Comparison of ENCODE assay signal across 29 cellular contexts in the genomic region with DNA sequence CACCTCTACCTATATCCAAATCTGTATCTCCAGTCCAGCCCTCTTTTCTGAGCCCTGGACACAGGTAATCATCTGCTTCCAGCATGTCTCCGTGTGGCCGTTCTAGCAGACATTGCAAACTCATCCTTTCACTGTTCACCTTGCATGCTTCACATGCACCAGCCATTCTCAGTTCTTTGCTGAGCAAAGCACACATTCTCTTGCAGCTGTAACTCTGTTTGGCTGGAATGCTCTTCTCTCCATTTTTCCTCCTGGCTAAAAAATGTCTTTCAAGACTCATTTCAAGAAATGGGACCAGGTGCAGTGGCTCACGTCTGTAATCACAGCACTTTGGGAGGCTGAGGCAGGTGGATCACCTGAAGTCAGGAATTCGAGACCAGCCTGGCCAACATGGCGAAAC.
"Had no signal": no experiment of that assay in that cellular context is flagged by ENCODE, and none has a peak within 500 bp of the region (broad histone marks: within the 10 kb centered on the region; RNA-seq: fewer than 3 reads in every experiment).

No MANE protein-coding gene starts in this region.

- H3K4me3 Mint-ChIP-seq: naive thymus-derived CD8-positive, alpha-beta T cell; natural killer cell treated with Interleukin-12 subunit alpha and Interleukin-12 subunit beta and Interleukin-15 and Interleukin-18, amount 100 ng/mL, for 72 hours; nephron progenitor cell; neural crest cell; stimulated activated effector memory CD8-positive, alpha-beta T cell treated with anti-CD3 and anti-CD28 coated beads, Interleukin-12 subunit alpha, Interleukin-12 subunit beta, amount 100 ng/mL, for 72 hours; stimulated activated naive B cell treated with anti-CD40 and anti-IgM and Interleukin-4, amounts not matched to agents 10 μg/mL and 1 μg/mL and 100 μg/mL, for 72 hours; stimulated activated naive CD8-positive, alpha-beta T cell treated with anti-CD3 and anti-CD28 coated beads, Interleukin-15, Interleukin-2, amounts not matched to agents 100 ng/mL and 50 ng/mL, for 24 hours; type B pancreatic cell had no signal

- DNase-seq: naive thymus-derived CD8-positive, alpha-beta T cell; nephron progenitor cell; nucleus accumbens; pancreas; posterior cingulate gyrus; psoas muscle; right cardiac atrium; right lobe of liver; sigmoid colon; small intestine; stimulated activated CD4-positive, alpha-beta T cell treated with anti-CD3 and anti-CD28 coated beads, Interleukin-15, amount 100 ng/mL, for 24 hours; stimulated activated CD4-positive, alpha-beta T cell treated with anti-CD3 and anti-CD28 coated beads, Interleukin-2, amount 100 ng/mL, for 24 hours; stimulated activated CD4-positive, alpha-beta T cell treated with anti-CD3 and anti-CD28 coated beads, Interleukin-2, amount 100 ng/mL, for 48 hours; stimulated activated CD4-positive, alpha-beta T cell treated with anti-CD3 and anti-CD28 coated beads, Interleukin-4, amount 100 ng/mL, for 24 hours; stimulated activated naive B cell treated with anti-CD40 and anti-IgM and Interleukin-4, amounts not matched to agents 10 μg/mL and 1 μg/mL and 100 μg/mL, for 72 hours; stimulated activated naive CD4-positive, alpha-beta T cell treated with Interleukin-2 at 50 U/mL for 16 hours; stomach; thyroid gland; upper lobe of right lung; uterus had no signal

- FAIRE-seq: pancreas, small intestine had no signal

- H3K4me1 ChIP-seq: pancreas, psoas muscle, right lobe of liver, sigmoid colon, stomach, thyroid gland, tibial nerve, upper lobe of right lung, uterus had no signal

- H3K27ac ChIP-seq: neutrophil, pancreas, psoas muscle, right lobe of liver, sigmoid colon, stomach, thoracic aorta, thyroid gland, tibial nerve, upper lobe of right lung, uterus had no signal

- ATAC-seq: naive thymus-derived CD8-positive, alpha-beta T cell; natural killer cell treated with Interleukin-12 subunit alpha and Interleukin-12 subunit beta and Interleukin-15 and Interleukin-18, amount 100 ng/mL, for 72 hours; pancreas; psoas muscle; right cardiac atrium; right lobe of liver; stimulated activated effector memory CD8-positive, alpha-beta T cell treated with anti-CD3 and anti-CD28 coated beads, Interleukin-12 subunit alpha, Interleukin-12 subunit beta, amount 100 ng/mL, for 72 hours; stimulated activated naive B cell treated with anti-CD40 and anti-IgM and Interleukin-4, amounts not matched to agents 10 μg/mL and 1 μg/mL and 100 μg/mL, for 72 hours; upper lobe of right lung had no signal

- H3K27ac Mint-ChIP-seq: naive thymus-derived CD8-positive, alpha-beta T cell; natural killer cell treated with Interleukin-12 subunit alpha and Interleukin-12 subunit beta and Interleukin-15 and Interleukin-18, amount 100 ng/mL, for 72 hours; nephron progenitor cell; progenitor cell of endocrine pancreas; stimulated activated effector memory CD8-positive, alpha-beta T cell treated with anti-CD3 and anti-CD28 coated beads, Interleukin-12 subunit alpha, Interleukin-12 subunit beta, amount 100 ng/mL, for 72 hours; stimulated activated naive B cell treated with anti-CD40 and anti-IgM and Interleukin-4, amounts not matched to agents 10 μg/mL and 1 μg/mL and 100 μg/mL, for 72 hours; stimulated activated naive CD8-positive, alpha-beta T cell treated with anti-CD3 and anti-CD28 coated beads, Interleukin-15, Interleukin-2, amounts not matched to agents 100 ng/mL and 50 ng/mL, for 24 hours; type B pancreatic cell had no signal

- H3K4me1 Mint-ChIP-seq: nephron progenitor cell; neural crest cell; stimulated activated effector memory CD8-positive, alpha-beta T cell treated with anti-CD3 and anti-CD28 coated beads, Interleukin-12 subunit alpha, Interleukin-12 subunit beta, amount 100 ng/mL, for 72 hours had no signal

- H3K27me3 ChIP-seq: neutrophil, pancreas, right lobe of liver, sigmoid colon, thyroid gland, tibial nerve, uterus had no signal

- H3K9me3 ChIP-seq: neutrophil, pancreas, psoas muscle, right lobe of liver, sigmoid colon, thoracic aorta, thyroid gland, upper lobe of right lung, uterus had no signal

- H3K4me3 ChIP-seq: pancreas, psoas muscle, right lobe of liver, sigmoid colon, stomach, thoracic aorta, thyroid gland, tibial nerve, upper lobe of right lung, uterus had no signal

- H3K36me3 ChIP-seq: neutrophil, pancreas, right lobe of liver, sigmoid colon, stomach, thoracic aorta, thyroid gland, tibial nerve, upper lobe of right lung, uterus had no signal

- H3K36me3 Mint-ChIP-seq: stimulated activated effector memory CD8-positive, alpha-beta T cell treated with anti-CD3 and anti-CD28 coated beads, Interleukin-12 subunit alpha, Interleukin-12 subunit beta, amount 100 ng/mL, for 72 hours; type B pancreatic cell had no signal
